ENCODE assay signal across 18 cellular contexts in genomic region chr10:31619410-31620095, GRCh38.
DNase-seq lines count a peak whose midpoint lies in the region; ATAC-seq, FAIRE-seq and TF ChIP-seq lines count a peak whose summit lies in the region.
"Had no signal": no experiment of that assay in that cellular context is flagged by ENCODE, and none has a peak within 500 bp of the region (broad histone marks: within the 10 kb centered on the region; RNA-seq: fewer than 3 reads in every experiment).

No MANE protein-coding gene starts in this region.

- H3K56ac ChIP-seq in H1 (replicated peaks; ENCODE audit: insufficient read length, low read depth, low read length): no peak overlapping the region

- H3K4me3 ChIP-seq in GM23338: no peak overlapping the region
- no peak overlapping the region for H3K4me3 ChIP-seq in H1 (ENCODE audit: extremely low read depth in 1 of 4, insufficient read depth in 2 of 4, low read depth in 3 of 4, low read length in 4 of 4)
- H3K4me3 ChIP-seq in lower lobe of right lung: no peak overlapping the region
- no peak overlapping the region for H3K4me3 ChIP-seq in spleen
- H3K4me3 ChIP-seq: SJSA1 had no signal

- peaks cover 13% of the 10 kb centered on the region for H3K4me1 Mint-ChIP-seq in GM23338
- no peaks in the 10 kb centered on the region for H3K4me1 Mint-ChIP-seq in T-cell
- H3K4me1 Mint-ChIP-seq: activated CD8-positive, alpha-beta memory T cell treated with anti-CD3 and anti-CD28 coated beads, Interleukin-2, amount 10 ng/mL, durations not matched to agents 7 days and 5 days had no signal

- TF ChIP-seq CTCF in GM23338 (conservative IDR thresholded peaks at IDR 0.05; ENCODE audit: low read depth in 2 of 2) (no peak), H1 (IDR thresholded peaks at IDR 0.05; ENCODE audit: control extremely low read depth in 1 of 3, insufficient read depth in 1 of 3, low read depth in 1 of 3, low read length in 3 of 3) (no peak), lower lobe of right lung (IDR thresholded peaks at IDR 0.05) (no peak), spleen (IDR thresholded peaks at IDR 0.05 in 8 of 11, conservative IDR thresholded peaks at IDR 0.05 in 3 of 11) (no peak)

- no peaks in the 10 kb centered on the region for H3K79me2 ChIP-seq in GM23338 (replicated peaks; ENCODE audit: insufficient read depth)
- H3K79me2 ChIP-seq in H1 (ENCODE audit: control insufficient read depth in 1 of 2, insufficient read depth in 2 of 2, low read length in 2 of 2): no peaks in the 10 kb centered on the region

- no peak overlapping the region; the same call in 1 of the 2 replicates for H2AK5ac ChIP-seq in H1 (ENCODE audit: low read depth, low read length)

- H3K9me3 ChIP-seq in H1 (ENCODE audit: insufficient read depth in 2 of 2, low read depth in 1 of 2, low read length in 1 of 2) (no peaks in the 10 kb centered on the region), lower lobe of right lung (no peaks in the 10 kb centered on the region), spleen (peaks cover 0 to 7% (median 1%) of the 10 kb centered on the region in 8 donors)
- H3K9me3 ChIP-seq: SJSA1 had no signal

- TF ChIP-seq RAD21 in H1 (IDR thresholded peaks at IDR 0.05 in 1 of 2, conservative IDR thresholded peaks at IDR 0.05 in 1 of 2; ENCODE audit: low read depth in 2 of 2, low read length in 2 of 2): no peak

- POLR2A ChIA-PET in H1 (lab: Charles Lee; ENCODE audit: partially characterized antibody): no interaction called here
- POLR2A ChIA-PET in T-cell (lab: Charles Lee): no interaction called here

- H2BK15ac ChIP-seq in H1 (ENCODE audit: low read length): no peak overlapping the region

- 0 out of 2 replicates have a peak, but pooled peaks cover 6% of the 10 kb centered on the region for H3K36me3 ChIP-seq in GM23338 (ENCODE audit: insufficient read depth)
- no peaks in the 10 kb centered on the region for H3K36me3 ChIP-seq in H1 (ENCODE audit: control insufficient read depth in 2 of 4, insufficient read depth in 4 of 4, low read length in 3 of 4)
- no peaks in the 10 kb centered on the region for H3K36me3 ChIP-seq in lower lobe of right lung
- no peaks in the 10 kb centered on the region for H3K36me3 ChIP-seq in spleen
- H3K36me3 ChIP-seq: SJSA1 had no signal

- H3K4me1 ChIP-seq in GM23338 (ENCODE audit: insufficient read depth) (no peaks in the 10 kb centered on the region), H1 (replicated peaks in 1 of 4; ENCODE audit: control insufficient read depth in 3 of 4, insufficient read depth in 4 of 4, low read length in 3 of 4) (peaks cover 0 to 2% (median under 1%) of the 10 kb centered on the region in 4 experiments; a peak in 4 of 7 replicates), lower lobe of right lung (peaks cover 36% of the 10 kb centered on the region), spleen (peaks cover 0 to 19% (median 14%) of the 10 kb centered on the region in 6 donors)
- H3K4me1 ChIP-seq: SJSA1 had no signal

- no peak overlapping the region for H3K4me3 Mint-ChIP-seq in GM23338
- H3K4me3 Mint-ChIP-seq in T-cell: no peak overlapping the region
- H3K4me3 Mint-ChIP-seq: activated CD8-positive, alpha-beta memory T cell treated with anti-CD3 and anti-CD28 coated beads, Interleukin-2, amount 10 ng/mL, durations not matched to agents 7 days and 5 days; naive thymus-derived CD8-positive, alpha-beta T cell had no signal

- no peaks in the 10 kb centered on the region for H3K79me1 ChIP-seq in H1 (ENCODE audit: low read depth, low read length)

- CTCF ChIA-PET in H1 (lab: Charles Lee; ENCODE audit: partially characterized antibody): interaction anchor here (0.6 to 5.5 kb wide), 16 partner anchors 7 to 187 kb away, joined by 3 to 39 read pairs (median 4); no protein-coding TSS in a partner anchor
- CTCF ChIA-PET in T-cell (lab: Charles Lee): no interaction called here

- H3F3A ChIP-seq in GM23338 (replicated peaks; ENCODE audit: low read depth): no peaks in the 10 kb centered on the region

- H4K8ac ChIP-seq in H1 (ENCODE audit: extremely low read depth, insufficient read depth, low read length): no peak overlapping the region; the same call in 1 of the 2 replicates

- 88% methylated on average over 10 of the region's 11 CpGs; no CpG with 5 or more reads in 1 of the 2 experiments for WGBS in H1 (ENCODE audit: extremely low coverage in 1 of 2, insufficient coverage in 1 of 2, insufficient read length in 1 of 2, insufficient replicate concordance in 2 of 2, low coverage in 1 of 2, low lambda C conversion rate in 2 of 2, missing lambda C conversion rate in 1 of 2), 2 experiments
- WGBS in spleen, 5 donors: 76 to 89% (median 78%) methylated on average over 9 to 11 of the region's 11 CpGs

- peaks cover 7% of the 10 kb centered on the region; the same call in 1 of the 2 replicates for H3K9me2 ChIP-seq in GM23338 (ENCODE audit: insufficient read depth)

- no peak overlapping the region for H3K23ac ChIP-seq in H1 (ENCODE audit: insufficient read length)

- DNase-seq in GM23338 (ENCODE audit: low spot score): no peak
- DNase-seq in H1 (ENCODE audit: low read depth in 1 of 2, low spot score in 2 of 2): no peak
- no peak for DNase-seq in lower lobe of right lung
- peak; percentile 69 for DNase-seq in spleen
- no peak for DNase-seq in dermis blood vessel endothelial cell
- no peak for DNase-seq in HUDEP-2 (lab: John Stamatoyannopoulos, UW; ENCODE audit: unreplicated experiment in 76 of 76)
- no peak for DNase-seq in T-cell
- DNase-seq: activated CD4-positive, alpha-beta T cell treated with anti-CD3 and anti-CD28 coated beads for 1 hour; activated CD8-positive, alpha-beta memory T cell treated with anti-CD3 and anti-CD28 coated beads, Interleukin-2, amount 10 ng/mL, durations not matched to agents 7 days and 5 days; activated gamma-delta T cell treated with Interleukin-2 at 50 U/mL for 16 hours; anterior cingulate cortex; naive thymus-derived CD8-positive, alpha-beta T cell; NCI-H2029; NCI-H510A treated with DMSO at 0.1 percent for 48 hours; stimulated activated CD4-positive, alpha-beta T cell treated with anti-CD3 and anti-CD28 coated beads, Interleukin-4, amount 100 ng/mL, for 1 hour; T-helper 9 cell had no signal

- no peak for TF ChIP-seq EP300 in H1 (IDR thresholded peaks at IDR 0.05; ENCODE audit: borderline replicate concordance in 1 of 2, low read depth in 2 of 2, low read length in 2 of 2)

- 0 out of 2 replicates have a peak overlapping the region, but pooled peaks have one; percentile 23 for H2BK12ac ChIP-seq in H1 (ENCODE audit: low read depth, low read length)

- H3K4me2 ChIP-seq in GM23338 (no peak overlapping the region), H1 (ENCODE audit: insufficient read depth in 1 of 2, low read depth in 2 of 2, low read length in 2 of 2) (no peak overlapping the region)

- H3K27me3 Mint-ChIP-seq in GM23338 (ENCODE audit: insufficient read depth, low read depth, poor library complexity): peaks cover 4% of the 10 kb centered on the region
- H3K27me3 Mint-ChIP-seq in T-cell: peaks cover 6 to 10% of the 10 kb centered on the region in 2 donors

- H2AFZ ChIP-seq in GM23338 (peak overlapping the region; percentile 11; the same call in 1 of the 2 replicates), H1 (ENCODE audit: low read length) (no peak overlapping the region)

- H4K5ac ChIP-seq in H1 (ENCODE audit: insufficient read length, low read depth, low read length): no peak overlapping the region

- no peak overlapping the region for H2BK120ac ChIP-seq in H1 (replicated peaks; ENCODE audit: low read depth, low read length)

- ATAC-seq in GM23338 (no peak), lower lobe of right lung (peak in 1 of 2 donors; percentile 49), T-cell (replicated peaks in 1 of 4) (no peak)
- ATAC-seq in activated CD4-positive, CD25-positive, alpha-beta regulatory T cell treated with anti-CD3 and anti-CD28 coated beads, Interleukin-2, amount 50 U/mL, for 24 hours: no peak
- ATAC-seq: activated CD8-positive, alpha-beta memory T cell treated with anti-CD3 and anti-CD28 coated beads, Interleukin-2, amount 10 ng/mL, durations not matched to agents 7 days and 5 days; naive thymus-derived CD8-positive, alpha-beta T cell had no signal

- no peak overlapping the region; the same call in 1 of the 2 replicates for H2BK5ac ChIP-seq in H1 (ENCODE audit: low read depth, low read length)

- TF ChIP-seq POLR2A in H1 (IDR thresholded peaks at IDR 0.05; ENCODE audit: control extremely low read depth in 1 of 2, low read depth in 2 of 2, low read length in 2 of 2) (no peak), spleen (IDR thresholded peaks at IDR 0.05) (no peak)

- no peak overlapping the region for H2BK20ac ChIP-seq in H1 (ENCODE audit: low read length)

- H3K27ac Mint-ChIP-seq in GM23338 (no peak overlapping the region), T-cell (no peak overlapping the region)
- H3K27ac Mint-ChIP-seq: activated CD8-positive, alpha-beta memory T cell treated with anti-CD3 and anti-CD28 coated beads, Interleukin-2, amount 10 ng/mL, durations not matched to agents 7 days and 5 days; naive thymus-derived CD8-positive, alpha-beta T cell had no signal

- no peak for FAIRE-seq in H1 (lab: Jason Lieb, UNC)

- H3K23me2 ChIP-seq in H1 (ENCODE audit: low read depth, low read length): no peaks in the 10 kb centered on the region

- H3K9me3 Mint-ChIP-seq in GM23338 (peaks cover 14% of the 10 kb centered on the region), T-cell (peaks cover 0 to 12% (median 0%) of the 10 kb centered on the region in 3 donors)

- H3K14ac ChIP-seq in H1 (ENCODE audit: insufficient read length): no peak overlapping the region

- no peaks in the 10 kb centered on the region for H3K27me3 ChIP-seq in GM23338 (ENCODE audit: insufficient read depth)
- H3K27me3 ChIP-seq in H1 (replicated peaks in 1 of 4; ENCODE audit: control insufficient read depth in 3 of 4, extremely low read depth in 1 of 4, insufficient read depth in 3 of 4, low read length in 3 of 4): no peaks in the 10 kb centered on the region
- no peaks in the 10 kb centered on the region for H3K27me3 ChIP-seq in lower lobe of right lung (ENCODE audit: low read depth)
- H3K27me3 ChIP-seq in spleen (replicated peaks in 1 of 7): no peaks in the 10 kb centered on the region
- H3K27me3 ChIP-seq: SJSA1 had no signal

- intact Hi-C loops in lower lobe of right lung (cut with DNase I): no loop called here
- intact Hi-C loops in spleen (cut with DNase I; ENCODE audit: low total_unique reads): no loop called here

- no peak overlapping the region for H4K91ac ChIP-seq in H1 (replicated peaks; ENCODE audit: insufficient read length, low read length)

- H3K18ac ChIP-seq in H1 (ENCODE audit: extremely low read depth, low read length): no peak overlapping the region; the same call in 1 of the 2 replicates

- H3K9ac ChIP-seq in H1 (replicated peaks in 1 of 4; ENCODE audit: extremely low read depth in 1 of 4, low read depth in 3 of 4, low read length in 3 of 4): no peak overlapping the region

- H4K20me1 ChIP-seq in GM23338 (replicated peaks; ENCODE audit: insufficient read depth): no peaks in the 10 kb centered on the region
- H4K20me1 ChIP-seq in H1 (replicated peaks in 1 of 2; ENCODE audit: control insufficient read depth in 1 of 2, insufficient read depth in 2 of 2, low read length in 2 of 2): no peaks in the 10 kb centered on the region

- peak overlapping the region; percentile 61 for H3K4ac ChIP-seq in H1 (replicated peaks; ENCODE audit: insufficient read length, low read depth, low read length)

- H3K36me3 Mint-ChIP-seq in GM23338 (ENCODE audit: low read depth): peaks cover 12% of the 10 kb centered on the region
- H3K36me3 Mint-ChIP-seq in T-cell: no peaks in the 10 kb centered on the region
- H3K36me3 Mint-ChIP-seq: activated CD8-positive, alpha-beta memory T cell treated with anti-CD3 and anti-CD28 coated beads, Interleukin-2, amount 10 ng/mL, durations not matched to agents 7 days and 5 days had no signal

- H3K27ac ChIP-seq in GM23338 (ENCODE audit: low read depth) (no peak overlapping the region), H1 (ENCODE audit: low read depth, low read length) (no peak overlapping the region), lower lobe of right lung (peak overlapping the region; percentile 31), spleen (no peak overlapping the region)
- H3K27ac ChIP-seq: SJSA1 had no signal
